Comparison of ENCODE assay signal across 1 cellular context in the genomic region with DNA sequence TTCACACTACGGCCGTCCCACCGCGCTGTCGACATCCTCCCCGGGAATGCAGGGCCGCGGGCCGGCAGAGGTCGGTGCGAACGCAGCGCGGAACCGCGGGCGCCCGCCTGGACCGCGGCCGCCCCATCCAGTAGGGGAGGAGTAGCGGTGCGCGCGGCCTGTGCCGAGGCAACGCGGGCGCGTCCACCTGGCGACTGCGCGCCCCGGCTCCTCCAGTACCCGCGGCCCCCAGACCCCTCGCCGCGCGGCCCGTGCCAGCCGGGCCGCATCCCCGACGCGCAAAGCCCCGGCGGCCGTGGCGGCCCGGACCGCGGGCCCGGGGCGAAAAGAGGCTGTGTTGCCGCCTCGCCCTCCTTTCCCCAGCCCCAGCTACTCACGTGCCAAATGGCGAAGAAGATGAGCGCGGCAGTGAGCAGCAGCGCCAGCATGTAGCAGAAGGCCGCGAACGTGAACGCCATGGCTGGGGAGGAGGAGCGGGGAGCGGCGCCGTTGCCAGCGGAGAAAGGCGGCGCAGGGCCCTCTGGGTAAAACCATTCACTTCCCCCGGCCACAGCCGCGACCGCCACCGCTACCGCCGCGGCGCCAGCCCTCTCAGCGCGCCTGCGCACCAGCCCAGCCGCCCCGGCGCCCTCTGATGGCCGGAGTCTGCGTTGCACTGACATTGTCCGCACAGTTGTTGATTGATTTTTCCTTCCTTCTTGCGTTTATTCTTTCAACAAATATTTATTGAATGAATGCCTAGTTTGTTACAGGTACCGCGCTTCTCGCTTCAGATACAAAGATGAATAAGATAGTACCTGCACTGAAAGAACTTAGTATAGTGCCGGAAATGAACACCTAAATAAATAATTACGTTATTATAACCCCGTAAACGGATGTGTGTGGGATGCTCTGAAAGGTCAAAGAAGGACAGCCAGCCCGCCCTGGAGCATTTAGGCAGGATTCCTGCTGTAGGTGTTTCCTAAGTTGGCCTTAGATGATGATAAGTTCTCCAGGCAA.
TF ChIP-seq lines count a peak whose summit lies in the region.

A gene (minus strand): TSS at position 505 of the 999 bp plus-strand sequence. CDS start 47 bp downstream, at position 458.

TF ChIP-seq in HepG2, 621 proteins besides CTCF, POLR2A, EP300 and RAD21 (continued from another document and continues in another):
- TF ChIP-seq, protein P1, sequence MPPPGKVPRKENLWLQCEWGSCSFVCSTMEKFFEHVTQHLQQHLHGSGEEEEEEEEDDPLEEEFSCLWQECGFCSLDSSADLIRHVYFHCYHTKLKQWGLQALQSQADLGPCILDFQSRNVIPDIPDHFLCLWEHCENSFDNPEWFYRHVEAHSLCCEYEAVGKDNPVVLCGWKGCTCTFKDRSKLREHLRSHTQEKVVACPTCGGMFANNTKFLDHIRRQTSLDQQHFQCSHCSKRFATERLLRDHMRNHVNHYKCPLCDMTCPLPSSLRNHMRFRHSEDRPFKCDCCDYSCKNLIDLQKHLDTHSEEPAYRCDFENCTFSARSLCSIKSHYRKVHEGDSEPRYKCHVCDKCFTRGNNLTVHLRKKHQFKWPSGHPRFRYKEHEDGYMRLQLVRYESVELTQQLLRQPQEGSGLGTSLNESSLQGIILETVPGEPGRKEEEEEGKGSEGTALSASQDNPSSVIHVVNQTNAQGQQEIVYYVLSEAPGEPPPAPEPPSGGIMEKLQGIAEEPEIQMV (CRISPR knock-in tag; IDR thresholded peaks at IDR 0.05; ENCODE audit: low read depth) = peak; percentile 67; the same call in 1 of the 2 replicates
- TF ChIP-seq STAT5B (CRISPR knock-in tag; IDR thresholded peaks at IDR 0.05) (peak; percentile 68; the same call in 1 of the 2 replicates), NR2F1 (CRISPR knock-in tag; IDR thresholded peaks at IDR 0.05) (no peak), ZNF543 (CRISPR knock-in tag; IDR thresholded peaks at IDR 0.05) (no peak), SMAD9 (CRISPR knock-in tag; IDR thresholded peaks at IDR 0.05) (no peak), POLR2AphosphoS2 (IDR thresholded peaks at IDR 0.05; ENCODE audit: low read depth, low read length) (no peak), CREB1 (IDR thresholded peaks at IDR 0.05) (no peak), CREB1 (CRISPR knock-in tag; IDR thresholded peaks at IDR 0.05) (no peak), FOXM1 (CRISPR knock-in tag; IDR thresholded peaks at IDR 0.05) (no peak), TCF12 (IDR thresholded peaks at IDR 0.05) (no peak), TCF12 (CRISPR knock-in tag; IDR thresholded peaks at IDR 0.05) (0 out of 2 replicates have a peak, but pooled peaks have one; percentile 34), ZNF792 (CRISPR knock-in tag; IDR thresholded peaks at IDR 0.05) (no peak), SPEN (CRISPR knock-in tag; IDR thresholded peaks at IDR 0.05; ENCODE audit: low read depth) (peak; percentile 91), SAP130 (CRISPR knock-in tag; IDR thresholded peaks at IDR 0.05; ENCODE audit: low read depth) (peak; percentile 69), ZSCAN25 (CRISPR knock-in tag; IDR thresholded peaks at IDR 0.05) (peak; percentile 19; the same call in 1 of the 2 replicates), SMAD3 (CRISPR knock-in tag; IDR thresholded peaks at IDR 0.05) (no peak), ZEB1 (IDR thresholded peaks at IDR 0.05; ENCODE audit: insufficient replicate concordance, low read depth) (peak; percentile 41), JUND (CRISPR knock-in tag; IDR thresholded peaks at IDR 0.05) (no peak), THYN1 (CRISPR knock-in tag; IDR thresholded peaks at IDR 0.05; ENCODE audit: borderline replicate concordance, low read depth) (no peak), JUNB (CRISPR knock-in tag; IDR thresholded peaks at IDR 0.05; ENCODE audit: borderline replicate concordance) (no peak), SMYD3 (CRISPR knock-in tag; IDR thresholded peaks at IDR 0.05) (no peak), CEBPG (CRISPR knock-in tag; IDR thresholded peaks at IDR 0.05) (no peak), REXO4 (CRISPR knock-in tag; IDR thresholded peaks at IDR 0.05; ENCODE audit: borderline replicate concordance) (no peak)
- TF ChIP-seq, protein P2, sequence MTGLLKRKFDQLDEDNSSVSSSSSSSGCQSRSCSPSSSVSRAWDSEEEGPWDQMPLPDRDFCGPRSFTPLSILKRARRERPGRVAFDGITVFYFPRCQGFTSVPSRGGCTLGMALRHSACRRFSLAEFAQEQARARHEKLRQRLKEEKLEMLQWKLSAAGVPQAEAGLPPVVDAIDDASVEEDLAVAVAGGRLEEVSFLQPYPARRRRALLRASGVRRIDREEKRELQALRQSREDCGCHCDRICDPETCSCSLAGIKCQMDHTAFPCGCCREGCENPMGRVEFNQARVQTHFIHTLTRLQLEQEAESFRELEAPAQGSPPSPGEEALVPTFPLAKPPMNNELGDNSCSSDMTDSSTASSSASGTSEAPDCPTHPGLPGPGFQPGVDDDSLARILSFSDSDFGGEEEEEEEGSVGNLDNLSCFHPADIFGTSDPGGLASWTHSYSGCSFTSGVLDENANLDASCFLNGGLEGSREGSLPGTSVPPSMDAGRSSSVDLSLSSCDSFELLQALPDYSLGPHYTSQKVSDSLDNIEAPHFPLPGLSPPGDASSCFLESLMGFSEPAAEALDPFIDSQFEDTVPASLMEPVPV (CRISPR knock-in tag; IDR thresholded peaks at IDR 0.05) = no peak; the same call in 1 of the 2 replicates
- TF ChIP-seq, protein P3, sequence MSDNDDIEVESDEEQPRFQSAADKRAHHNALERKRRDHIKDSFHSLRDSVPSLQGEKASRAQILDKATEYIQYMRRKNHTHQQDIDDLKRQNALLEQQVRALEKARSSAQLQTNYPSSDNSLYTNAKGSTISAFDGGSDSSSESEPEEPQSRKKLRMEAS (IDR thresholded peaks at IDR 0.05) = peak; percentile 77
- TF ChIP-seq, protein P4, sequence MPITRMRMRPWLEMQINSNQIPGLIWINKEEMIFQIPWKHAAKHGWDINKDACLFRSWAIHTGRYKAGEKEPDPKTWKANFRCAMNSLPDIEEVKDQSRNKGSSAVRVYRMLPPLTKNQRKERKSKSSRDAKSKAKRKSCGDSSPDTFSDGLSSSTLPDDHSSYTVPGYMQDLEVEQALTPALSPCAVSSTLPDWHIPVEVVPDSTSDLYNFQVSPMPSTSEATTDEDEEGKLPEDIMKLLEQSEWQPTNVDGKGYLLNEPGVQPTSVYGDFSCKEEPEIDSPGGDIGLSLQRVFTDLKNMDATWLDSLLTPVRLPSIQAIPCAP (CRISPR knock-in tag; IDR thresholded peaks at IDR 0.05; ENCODE audit: low read depth) = no peak
- TF ChIP-seq, protein P5, sequence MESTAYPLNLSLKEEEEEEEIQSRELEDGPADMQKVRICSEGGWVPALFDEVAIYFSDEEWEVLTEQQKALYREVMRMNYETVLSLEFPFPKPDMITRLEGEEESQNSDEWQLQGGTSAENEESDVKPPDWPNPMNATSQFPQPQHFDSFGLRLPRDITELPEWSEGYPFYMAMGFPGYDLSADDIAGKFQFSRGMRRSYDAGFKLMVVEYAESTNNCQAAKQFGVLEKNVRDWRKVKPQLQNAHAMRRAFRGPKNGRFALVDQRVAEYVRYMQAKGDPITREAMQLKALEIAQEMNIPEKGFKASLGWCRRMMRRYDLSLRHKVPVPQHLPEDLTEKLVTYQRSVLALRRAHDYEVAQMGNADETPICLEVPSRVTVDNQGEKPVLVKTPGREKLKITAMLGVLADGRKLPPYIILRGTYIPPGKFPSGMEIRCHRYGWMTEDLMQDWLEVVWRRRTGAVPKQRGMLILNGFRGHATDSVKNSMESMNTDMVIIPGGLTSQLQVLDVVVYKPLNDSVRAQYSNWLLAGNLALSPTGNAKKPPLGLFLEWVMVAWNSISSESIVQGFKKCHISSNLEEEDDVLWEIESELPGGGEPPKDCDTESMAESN (CRISPR knock-in tag; conservative IDR thresholded peaks at IDR 0.05) = peak; percentile 79
- TF ChIP-seq, protein P6, sequence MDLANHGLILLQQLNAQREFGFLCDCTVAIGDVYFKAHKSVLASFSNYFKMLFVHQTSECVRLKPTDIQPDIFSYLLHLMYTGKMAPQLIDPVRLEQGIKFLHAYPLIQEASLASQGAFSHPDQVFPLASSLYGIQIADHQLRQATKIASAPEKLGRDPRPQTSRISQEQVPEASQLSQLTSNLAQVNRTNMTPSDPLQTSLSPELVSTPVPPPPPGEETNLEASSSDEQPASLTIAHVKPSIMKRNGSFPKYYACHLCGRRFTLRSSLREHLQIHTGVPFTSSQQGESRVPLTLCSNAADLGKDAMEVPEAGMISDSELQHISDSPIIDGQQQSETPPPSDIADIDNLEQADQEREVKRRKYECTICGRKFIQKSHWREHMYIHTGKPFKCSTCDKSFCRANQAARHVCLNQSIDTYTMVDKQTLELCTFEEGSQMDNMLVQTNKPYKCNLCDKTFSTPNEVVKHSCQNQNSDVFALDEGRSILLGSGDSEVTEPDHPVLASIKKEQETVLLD (CRISPR knock-in tag; IDR thresholded peaks at IDR 0.05; ENCODE audit: low read depth) = peak; percentile 93
- TF ChIP-seq, protein P7, sequence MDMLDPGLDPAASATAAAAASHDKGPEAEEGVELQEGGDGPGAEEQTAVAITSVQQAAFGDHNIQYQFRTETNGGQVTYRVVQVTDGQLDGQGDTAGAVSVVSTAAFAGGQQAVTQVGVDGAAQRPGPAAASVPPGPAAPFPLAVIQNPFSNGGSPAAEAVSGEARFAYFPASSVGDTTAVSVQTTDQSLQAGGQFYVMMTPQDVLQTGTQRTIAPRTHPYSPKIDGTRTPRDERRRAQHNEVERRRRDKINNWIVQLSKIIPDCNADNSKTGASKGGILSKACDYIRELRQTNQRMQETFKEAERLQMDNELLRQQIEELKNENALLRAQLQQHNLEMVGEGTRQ (IDR thresholded peaks at IDR 0.05; ENCODE audit: low read depth, low read length) = no peak
- TF ChIP-seq, protein P7 (CRISPR knock-in tag; IDR thresholded peaks at IDR 0.05; ENCODE audit: borderline replicate concordance) = no peak
- TF ChIP-seq, protein P8, sequence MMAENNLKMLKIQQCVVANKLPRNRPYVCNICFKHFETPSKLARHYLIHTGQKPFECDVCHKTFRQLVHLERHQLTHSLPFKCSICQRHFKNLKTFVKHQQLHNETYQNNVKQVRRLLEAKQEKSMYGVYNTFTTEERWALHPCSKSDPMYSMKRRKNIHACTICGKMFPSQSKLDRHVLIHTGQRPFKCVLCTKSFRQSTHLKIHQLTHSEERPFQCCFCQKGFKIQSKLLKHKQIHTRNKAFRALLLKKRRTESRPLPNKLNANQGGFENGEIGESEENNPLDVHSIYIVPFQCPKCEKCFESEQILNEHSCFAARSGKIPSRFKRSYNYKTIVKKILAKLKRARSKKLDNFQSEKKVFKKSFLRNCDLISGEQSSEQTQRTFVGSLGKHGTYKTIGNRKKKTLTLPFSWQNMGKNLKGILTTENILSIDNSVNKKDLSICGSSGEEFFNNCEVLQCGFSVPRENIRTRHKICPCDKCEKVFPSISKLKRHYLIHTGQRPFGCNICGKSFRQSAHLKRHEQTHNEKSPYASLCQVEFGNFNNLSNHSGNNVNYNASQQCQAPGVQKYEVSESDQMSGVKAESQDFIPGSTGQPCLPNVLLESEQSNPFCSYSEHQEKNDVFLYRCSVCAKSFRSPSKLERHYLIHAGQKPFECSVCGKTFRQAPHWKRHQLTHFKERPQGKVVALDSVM (CRISPR knock-in tag; IDR thresholded peaks at IDR 0.05) = 0 out of 2 replicates have a peak, but pooled peaks have one; percentile 51
- TF ChIP-seq, protein P9, sequence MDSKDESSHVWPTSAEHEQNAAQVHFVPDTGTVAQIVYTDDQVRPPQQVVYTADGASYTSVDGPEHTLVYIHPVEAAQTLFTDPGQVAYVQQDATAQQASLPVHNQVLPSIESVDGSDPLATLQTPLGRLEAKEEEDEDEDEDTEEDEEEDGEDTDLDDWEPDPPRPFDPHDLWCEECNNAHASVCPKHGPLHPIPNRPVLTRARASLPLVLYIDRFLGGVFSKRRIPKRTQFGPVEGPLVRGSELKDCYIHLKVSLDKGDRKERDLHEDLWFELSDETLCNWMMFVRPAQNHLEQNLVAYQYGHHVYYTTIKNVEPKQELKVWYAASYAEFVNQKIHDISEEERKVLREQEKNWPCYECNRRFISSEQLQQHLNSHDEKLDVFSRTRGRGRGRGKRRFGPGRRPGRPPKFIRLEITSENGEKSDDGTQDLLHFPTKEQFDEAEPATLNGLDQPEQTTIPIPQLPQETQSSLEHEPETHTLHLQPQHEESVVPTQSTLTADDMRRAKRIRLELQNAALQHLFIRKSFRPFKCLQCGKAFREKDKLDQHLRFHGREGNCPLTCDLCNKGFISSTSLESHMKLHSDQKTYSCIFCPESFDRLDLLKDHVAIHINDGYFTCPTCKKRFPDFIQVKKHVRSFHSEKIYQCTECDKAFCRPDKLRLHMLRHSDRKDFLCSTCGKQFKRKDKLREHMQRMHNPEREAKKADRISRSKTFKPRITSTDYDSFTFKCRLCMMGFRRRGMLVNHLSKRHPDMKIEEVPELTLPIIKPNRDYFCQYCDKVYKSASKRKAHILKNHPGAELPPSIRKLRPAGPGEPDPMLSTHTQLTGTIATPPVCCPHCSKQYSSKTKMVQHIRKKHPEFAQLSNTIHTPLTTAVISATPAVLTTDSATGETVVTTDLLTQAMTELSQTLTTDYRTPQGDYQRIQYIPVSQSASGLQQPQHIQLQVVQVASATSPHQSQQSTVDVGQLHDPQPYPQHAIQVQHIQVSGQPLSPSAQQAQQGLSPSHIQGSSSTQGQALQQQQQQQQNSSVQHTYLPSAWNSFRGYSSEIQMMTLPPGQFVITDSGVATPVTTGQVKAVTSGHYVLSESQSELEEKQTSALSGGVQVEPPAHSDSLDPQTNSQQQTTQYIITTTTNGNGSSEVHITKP (CRISPR knock-in tag; IDR thresholded peaks at IDR 0.05; ENCODE audit: low read depth) = 0 out of 2 replicates have a peak, but pooled peaks have one; percentile 20
- TF ChIP-seq, protein P10, sequence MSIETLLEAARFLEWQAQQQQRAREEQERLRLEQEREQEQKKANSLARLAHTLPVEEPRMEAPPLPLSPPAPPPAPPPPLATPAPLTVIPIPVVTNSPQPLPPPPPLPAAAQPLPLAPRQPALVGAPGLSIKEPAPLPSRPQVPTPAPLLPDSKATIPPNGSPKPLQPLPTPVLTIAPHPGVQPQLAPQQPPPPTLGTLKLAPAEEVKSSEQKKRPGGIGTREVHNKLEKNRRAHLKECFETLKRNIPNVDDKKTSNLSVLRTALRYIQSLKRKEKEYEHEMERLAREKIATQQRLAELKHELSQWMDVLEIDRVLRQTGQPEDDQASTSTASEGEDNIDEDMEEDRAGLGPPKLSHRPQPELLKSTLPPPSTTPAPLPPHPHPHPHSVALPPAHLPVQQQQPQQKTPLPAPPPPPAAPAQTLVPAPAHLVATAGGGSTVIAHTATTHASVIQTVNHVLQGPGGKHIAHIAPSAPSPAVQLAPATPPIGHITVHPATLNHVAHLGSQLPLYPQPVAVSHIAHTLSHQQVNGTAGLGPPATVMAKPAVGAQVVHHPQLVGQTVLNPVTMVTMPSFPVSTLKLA (IDR thresholded peaks at IDR 0.05) = no peak
- TF ChIP-seq, protein P11, sequence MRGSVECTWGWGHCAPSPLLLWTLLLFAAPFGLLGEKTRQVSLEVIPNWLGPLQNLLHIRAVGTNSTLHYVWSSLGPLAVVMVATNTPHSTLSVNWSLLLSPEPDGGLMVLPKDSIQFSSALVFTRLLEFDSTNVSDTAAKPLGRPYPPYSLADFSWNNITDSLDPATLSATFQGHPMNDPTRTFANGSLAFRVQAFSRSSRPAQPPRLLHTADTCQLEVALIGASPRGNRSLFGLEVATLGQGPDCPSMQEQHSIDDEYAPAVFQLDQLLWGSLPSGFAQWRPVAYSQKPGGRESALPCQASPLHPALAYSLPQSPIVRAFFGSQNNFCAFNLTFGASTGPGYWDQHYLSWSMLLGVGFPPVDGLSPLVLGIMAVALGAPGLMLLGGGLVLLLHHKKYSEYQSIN (CRISPR knock-in tag; IDR thresholded peaks at IDR 0.05; ENCODE audit: borderline replicate concordance) = no peak
- TF ChIP-seq, protein P12, sequence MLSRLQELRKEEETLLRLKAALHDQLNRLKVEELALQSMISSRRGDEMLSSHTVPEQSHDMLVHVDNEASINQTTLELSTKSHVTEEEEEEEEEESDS (CRISPR knock-in tag; IDR thresholded peaks at IDR 0.05; ENCODE audit: borderline replicate concordance) = no peak
